Comparison of ENCODE assay signal across 12 cellular contexts in the genomic region with DNA sequence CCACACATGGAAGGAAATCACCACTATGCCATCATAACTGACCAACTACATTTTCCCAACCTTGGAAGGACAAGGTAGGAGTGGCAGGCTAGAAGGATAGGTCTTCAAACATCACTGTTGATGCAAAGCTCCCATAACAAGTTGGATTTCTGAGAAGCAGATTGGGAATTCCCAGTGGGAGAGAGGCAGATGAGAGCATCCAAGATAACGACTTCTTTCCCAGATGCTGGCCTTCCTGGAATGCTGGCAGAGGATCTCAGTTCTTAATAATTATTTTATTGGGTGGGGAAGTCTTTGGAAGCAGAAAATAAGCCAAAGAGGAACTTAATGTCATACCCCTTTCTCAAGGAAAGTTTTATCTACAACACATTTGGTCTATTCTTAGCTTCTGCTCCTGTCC.
DNase-seq lines count a peak whose midpoint lies in the region; ATAC-seq and TF ChIP-seq lines count a peak whose summit lies in the region.
"Had no signal": no experiment of that assay in that cellular context is flagged by ENCODE, and none has a peak within 500 bp of the region (broad histone marks: within the 10 kb centered on the region; RNA-seq: fewer than 3 reads in every experiment).

No MANE protein-coding gene starts in this region.

- H3K4me3 Mint-ChIP-seq in CD8-positive, alpha-beta memory T cell, result no peak overlapping the region
- no peak overlapping the region for H3K4me3 Mint-ChIP-seq in T-cell
- H3K4me3 Mint-ChIP-seq in glutamatergic neuron (ENCODE audit: unreplicated experiment), result peak overlapping the region; percentile 78

- H3K4me1 ChIP-seq in CD8-positive, alpha-beta memory T cell (ENCODE audit: insufficient read depth, low read length), result peaks cover 40% of the 10 kb centered on the region

- TF ChIP-seq CTCF in glutamatergic neuron (IDR thresholded peaks at IDR 0.05; ENCODE audit: partially characterized antibody, unreplicated experiment), result no peak

- H3K9me3 Mint-ChIP-seq in CD8-positive, alpha-beta memory T cell, result no peaks in the 10 kb centered on the region
- H3K9me3 Mint-ChIP-seq in T-cell (no peaks in the 10 kb centered on the region), glutamatergic neuron (ENCODE audit: unreplicated experiment) (peaks cover 18% of the 10 kb centered on the region)

- H3K9me3 ChIP-seq in CD8-positive, alpha-beta memory T cell (ENCODE audit: low read length), result no peaks in the 10 kb centered on the region

- H3K27ac ChIP-seq in CD8-positive, alpha-beta memory T cell (ENCODE audit: low read depth, low read length), result no peak overlapping the region
- peak overlapping the region in 11 of 21 experiments; percentile 4 to 78 (median 68) for H3K27ac ChIP-seq in skin epidermis
- H3K27ac ChIP-seq: brain microvascular endothelial cell had no signal

- H3K27me3 ChIP-seq in CD8-positive, alpha-beta memory T cell (ENCODE audit: insufficient read depth, low read length, poor library complexity, severe bottlenecking), result no peaks in the 10 kb centered on the region
- H3K27me3 ChIP-seq: brain microvascular endothelial cell had no signal

- peaks cover 0 to 13% (median 0%) of the 10 kb centered on the region in 3 donors for H3K36me3 Mint-ChIP-seq in CD8-positive, alpha-beta memory T cell
- peaks cover 7% of the 10 kb centered on the region for H3K36me3 Mint-ChIP-seq in T-cell
- H3K36me3 Mint-ChIP-seq in glutamatergic neuron (ENCODE audit: unreplicated experiment), result no peaks in the 10 kb centered on the region

- ATAC-seq in T-cell (replicated peaks in 1 of 4), result no peak
- no peak for ATAC-seq in GM21367 (IDR thresholded peaks at IDR 0.05; ENCODE audit: unreplicated experiment)
- ATAC-seq: HCT116 had no signal

- H3K27me3 Mint-ChIP-seq in CD8-positive, alpha-beta memory T cell, result no peaks in the 10 kb centered on the region
- H3K27me3 Mint-ChIP-seq in T-cell (no peaks in the 10 kb centered on the region), glutamatergic neuron (ENCODE audit: unreplicated experiment) (peaks cover 11% of the 10 kb centered on the region)
- H3K27me3 Mint-ChIP-seq: progenitor cell of endocrine pancreas had no signal

- no peak for DNase-seq in CD8-positive, alpha-beta memory T cell
- no peak for DNase-seq in T-cell
- DNase-seq in glutamatergic neuron, result no peak
- DNase-seq in hypothalamus (lab: John Stamatoyannopoulos, UW), result no peak
- no peak for DNase-seq in stimulated activated CD8-positive, alpha-beta memory T cell treated with anti-CD3 and anti-CD28 coated beads, Interleukin-4, amount 100 ng/mL, for 48 hours
- no peak for DNase-seq in GM19238 (ENCODE audit: insufficient read length, low spot score)
- DNase-seq: brain microvascular endothelial cell, COR-L47 had no signal

- H3K4me1 Mint-ChIP-seq in CD8-positive, alpha-beta memory T cell, result peaks cover 58 to 79% (median 65%) of the 10 kb centered on the region in 3 donors
- peaks cover 61 to 78% (median 65%) of the 10 kb centered on the region in 3 donors for H3K4me1 Mint-ChIP-seq in T-cell
- peaks cover 77% of the 10 kb centered on the region for H3K4me1 Mint-ChIP-seq in glutamatergic neuron (ENCODE audit: low read depth, unreplicated experiment)

- no peak overlapping the region for H3K4me3 ChIP-seq in CD8-positive, alpha-beta memory T cell (ENCODE audit: low read length)
- no peak overlapping the region for H3K4me3 ChIP-seq in skin epidermis

- POLR2A ChIA-PET in CD8-positive, alpha-beta memory T cell (lab: Charles Lee), result no interaction called here
- POLR2A ChIA-PET in T-cell (lab: Charles Lee), result no interaction called here

- peak overlapping the region; percentile 65 to 91 (median 84) for H3K27ac Mint-ChIP-seq in CD8-positive, alpha-beta memory T cell
- H3K27ac Mint-ChIP-seq in T-cell (peak overlapping the region; percentile 85 to 91), glutamatergic neuron (ENCODE audit: unreplicated experiment) (peak overlapping the region; percentile 69)
- H3K27ac Mint-ChIP-seq: progenitor cell of endocrine pancreas had no signal

- CTCF ChIA-PET in CD8-positive, alpha-beta memory T cell (lab: Charles Lee), result no interaction called here
- CTCF ChIA-PET in T-cell (lab: Charles Lee), result interaction anchor here (0.9 to 1.3 kb wide), 2 partner anchors 19 to 106 kb away, joined by 3 to 4 read pairs; no protein-coding TSS in a partner anchor

- no peaks in the 10 kb centered on the region for H3K36me3 ChIP-seq in CD8-positive, alpha-beta memory T cell (ENCODE audit: insufficient read depth, low read length)
